ENCODE assay signal across 8 cellular contexts in genomic region chr9:33044162-33044673, GRCh38. TPM values are rescaled to one million over a fixed set of nuclear protein-coding genes. Genes with fewer than 3 reads are reported as not detected.
DNase-seq lines count a peak whose midpoint lies in the region; ATAC-seq and TF ChIP-seq lines count a peak whose summit lies in the region.

No MANE protein-coding gene starts in this region.

- H2AFZ ChIP-seq in PC-3 (ENCODE audit: low read length): peak overlapping the region; percentile 56

- no peaks in the 10 kb centered on the region for H3K79me2 ChIP-seq in PC-3 (ENCODE audit: low read length)

- H3K27ac Mint-ChIP-seq in Caco-2 (ENCODE audit: unreplicated experiment): peak overlapping the region; percentile 45
- peak overlapping the region in 4 of 6 donors; percentile 73 to 88 (median 77) for H3K27ac Mint-ChIP-seq in naive B cell

- CTCF ChIA-PET in Caco-2 (lab: Charles Lee): interaction anchor here (0.7 kb wide), 1 partner anchor 121 kb away, joined by 3 read pairs; no protein-coding TSS in a partner anchor
- CTCF ChIA-PET in PC-3 (lab: Charles Lee): no interaction called here

- POLR2A ChIA-PET in Caco-2 (lab: Charles Lee): interaction anchor here (1.0 to 1.8 kb wide), 2 partner anchors 19 kb away, joined by 5 to 11 read pairs; partner anchors contain the start of gene DNAJA1
- POLR2A ChIA-PET in PC-3 (lab: Charles Lee; ENCODE audit: unreplicated experiment): no interaction called here

- H3F3A ChIP-seq in PC-3 (ENCODE audit: low read length, unreplicated experiment): peaks cover 5% of the 10 kb centered on the region

- H3K4me1 Mint-ChIP-seq in Caco-2 (ENCODE audit: low read depth, unreplicated experiment) (peaks cover 6% of the 10 kb centered on the region), naive B cell (peaks cover 10 to 14% (median 13%) of the 10 kb centered on the region in 3 donors)

- H3K36me3 Mint-ChIP-seq in Caco-2 (ENCODE audit: insufficient read depth, unreplicated experiment) (peaks cover 78% of the 10 kb centered on the region), naive B cell (peaks cover 7 to 16% of the 10 kb centered on the region in 2 donors)

- peak overlapping the region; percentile 28 for H3K9ac ChIP-seq in HUES48 (ENCODE audit: low read depth, low read length)
- peak overlapping the region; percentile 77 for H3K9ac ChIP-seq in PC-3 (ENCODE audit: low read length)

- ATAC-seq in GM21360 (IDR thresholded peaks at IDR 0.05; ENCODE audit: unreplicated experiment) (peak; percentile 74), PC-3 (peak; percentile 88), naive B cell (ENCODE audit: low read depth in 2 of 2) (peak; percentile 87 to 90)

- H3K4me1 ChIP-seq in Caco-2 (peaks cover 4% of the 10 kb centered on the region; the same call in 1 of the 2 replicates), HUES48 (ENCODE audit: control insufficient read depth, insufficient read depth, low read length) (peaks cover 12% of the 10 kb centered on the region; the same call in 1 of the 2 replicates), PC-3 (ENCODE audit: insufficient read depth, low read length) (peaks cover 15% of the 10 kb centered on the region; the same call in 1 of the 2 replicates)

- H4K20me1 ChIP-seq in PC-3 (ENCODE audit: low read length): no peaks in the 10 kb centered on the region

- H3K27me3 Mint-ChIP-seq in Caco-2 (ENCODE audit: insufficient read depth, unreplicated experiment): no peaks in the 10 kb centered on the region
- H3K27me3 Mint-ChIP-seq in naive B cell: no peaks in the 10 kb centered on the region

- TF ChIP-seq CTCF in Caco-2 (IDR thresholded peaks at IDR 0.05; ENCODE audit: insufficient read depth in 1 of 2, low read depth in 1 of 2, low read length in 1 of 2, severe bottlenecking in 1 of 2, unreplicated experiment in 1 of 2): no peak
- no peak for TF ChIP-seq CTCF in PC-3 (conservative IDR thresholded peaks at IDR 0.05; ENCODE audit: low read depth, low read length)
- no peak for TF ChIP-seq CTCF in fibroblast of mammary gland (conservative IDR thresholded peaks at IDR 0.05; ENCODE audit: control insufficient read depth, insufficient read depth, low read depth, low read length)

- H3K27ac ChIP-seq in HUES48 (ENCODE audit: low read depth, low read length) (peak overlapping the region; percentile 76), PC-3 (ENCODE audit: low read length) (peak overlapping the region; percentile 61)

- intact Hi-C loops in Caco-2 (cut with micrococcal nuclease; ENCODE audit: unreplicated experiment): loop anchor here (1.0 to 2.0 kb wide), 2 partner anchors 19 to 43 kb away; partner anchors contain the start of genes APTX and DNAJA1
- intact Hi-C loops in PC-3 (cut with micrococcal nuclease): loop anchor here (1.0 kb wide), 1 partner anchor 19 kb away; the partner anchor contains the start of gene DNAJA1

- H3K9me3 ChIP-seq in Caco-2 (no peaks in the 10 kb centered on the region), HUES48 (ENCODE audit: control insufficient read depth, insufficient read depth, low read length) (no peaks in the 10 kb centered on the region), PC-3 (ENCODE audit: low read length) (no peaks in the 10 kb centered on the region)

- H3K9me3 Mint-ChIP-seq in Caco-2 (ENCODE audit: unreplicated experiment) (no peaks in the 10 kb centered on the region), naive B cell (no peaks in the 10 kb centered on the region)

- H3K4me3 Mint-ChIP-seq in Caco-2 (ENCODE audit: unreplicated experiment) (peak overlapping the region; percentile 79), naive B cell (peak overlapping the region; percentile 77 to 90 (median 85))

- H3K4me3 ChIP-seq in Caco-2 (ENCODE audit: low read depth, low read length) (peak overlapping the region; percentile 56), HUES48 (ENCODE audit: low read depth, low read length) (peak overlapping the region; percentile 57), PC-3 (ENCODE audit: low read length) (peak overlapping the region; percentile 68), fibroblast of mammary gland (ENCODE audit: control insufficient read depth, low read depth, low read length) (peak overlapping the region; percentile 61)

- H3K4me2 ChIP-seq in PC-3 (ENCODE audit: low read length): peak overlapping the region; percentile 74

- H3K27me3 ChIP-seq in Caco-2 (replicated peaks; ENCODE audit: control insufficient read depth, insufficient read depth, low read length) (no peaks in the 10 kb centered on the region), HUES48 (ENCODE audit: control insufficient read depth, insufficient read depth, low read length) (no peaks in the 10 kb centered on the region), PC-3 (ENCODE audit: low read length) (no peaks in the 10 kb centered on the region)

- no peaks in the 10 kb centered on the region for H3K9me2 ChIP-seq in PC-3 (replicated peaks; ENCODE audit: low read length)

- DNase-seq in Caco-2 (peak; percentile 77 to 84), PC-3 (peak; percentile 75), fibroblast of mammary gland (ENCODE audit: low read depth) (peak; percentile 94), naive B cell (peak; percentile 67)
- DNase-seq in activated T-helper 9 cell treated with anti-CD3 and anti-CD28 coated beads, Interleukin-2, amount 50 U/mL, for 16 hours (ENCODE audit: low read depth): peak; percentile 18
- DNase-seq in stimulated activated naive CD4-positive, alpha-beta T cell (lab: John Stamatoyannopoulos, UW): peak; percentile 36 to 64 (median 44)

- H3K36me3 ChIP-seq in Caco-2 (ENCODE audit: control insufficient read depth, insufficient read depth, low read length): no peaks in the 10 kb centered on the region
- peaks cover 45% of the 10 kb centered on the region for H3K36me3 ChIP-seq in HUES48 (ENCODE audit: control insufficient read depth, insufficient read depth, low read length)
- no peaks in the 10 kb centered on the region; the same call in 1 of the 2 replicates for H3K36me3 ChIP-seq in PC-3 (ENCODE audit: low read depth, low read length)

- BruUV-seq in Caco-2 (replicated peaks; lab: Mats Ljungman, UMichigan) (no TSS peak), PC-3 (replicated peaks; lab: Mats Ljungman, UMichigan) (no TSS peak)

RNA-seq across cellular contexts. Expression of gene DNAJA1, which starts 19.1 kb away (rescaled TPM):
- total RNA-seq in Caco-2 (2022) (187 and 198 TPM in 2 replicates), PC-3 (2014; rRNA removed) (109 and 114 TPM in 2 replicates)
- polyA plus RNA-seq in naive B cell (ENCODE audit: low read depth in 6 of 6): 100 to 1,000 TPM in 1 of 6 donors, 10 to 100 TPM in 5; 69.9 to 104 (median 86.7) TPM

RNA-seq across cellular contexts. Expression of gene SMU1, which starts 32.3 kb away (rescaled TPM):
- total RNA-seq in Caco-2 (2022) (23.6 TPM in 2 replicates), PC-3 (2014; rRNA removed) (17.4 and 17.6 TPM in 2 replicates)
- polyA plus RNA-seq in naive B cell (ENCODE audit: low read depth in 6 of 6): 10 to 100 TPM; 19.6 to 44.5 (median 25.8) TPM

RNA-seq across cellular contexts. Expression of gene APTX, which starts 42.8 kb away (rescaled TPM):
- total RNA-seq in Caco-2 (2022) (36.8 and 42.5 TPM in 2 replicates), PC-3 (2014; rRNA removed) (37.5 and 39.1 TPM in 2 replicates)
- 10 to 100 TPM; 25.5 to 34.0 (median 29.4) TPM for polyA plus RNA-seq in naive B cell (ENCODE audit: low read depth in 6 of 6)

Comparison
In these comparisons a context has a peak if more than half of its experiments do, and no peak if none do; other contexts are left out.
1. Peak in every context shown above with its lines: DNase-seq, ATAC-seq, H3K4me3 ChIP-seq and H3K27ac ChIP-seq.
2. DNase-seq: peak in every context shown above with its lines; median percentile 94 in fibroblast of mammary gland; 80 in Caco-2; 75 in PC-3; 67 in naive B cell; 44 in stimulated activated naive CD4-positive, alpha-beta T cell; 18 in activated T-helper 9 cell treated with anti-CD3 and anti-CD28 coated beads, Interleukin-2, amount 50 U/mL, for 16 hours.